In genomic region chr18:74316257-74317180, GRCh38 we compare ENCODE assay signal across 1 cellular context.
TF ChIP-seq lines count a peak whose summit lies in the region.

No MANE protein-coding gene starts in this region.

TF ChIP-seq in HepG2, 621 proteins besides CTCF, POLR2A, EP300 and RAD21 (continued from another document and continues in another):
- TF ChIP-seq ZSCAN5A (CRISPR knock-in tag; IDR thresholded peaks at IDR 0.05; ENCODE audit: borderline replicate concordance), result no peak
- no peak for TF ChIP-seq ZNF720 (CRISPR knock-in tag; IDR thresholded peaks at IDR 0.05)
- 0 out of 2 replicates have a peak, but pooled peaks have one; percentile 19 for TF ChIP-seq SIX4 (CRISPR knock-in tag; IDR thresholded peaks at IDR 0.05)
- TF ChIP-seq ZNF605 (CRISPR knock-in tag; IDR thresholded peaks at IDR 0.05), result no peak
- TF ChIP-seq FOXK1 (CRISPR knock-in tag; IDR thresholded peaks at IDR 0.05; ENCODE audit: borderline replicate concordance, low read depth), result 0 out of 2 replicates have a peak, but pooled peaks have one; percentile 36
- no peak for TF ChIP-seq NFIB (CRISPR knock-in tag; IDR thresholded peaks at IDR 0.05; ENCODE audit: borderline replicate concordance)
- no peak for TF ChIP-seq ZNF383 (CRISPR knock-in tag; IDR thresholded peaks at IDR 0.05; ENCODE audit: borderline replicate concordance)
- TF ChIP-seq FOXO4 (CRISPR knock-in tag; conservative IDR thresholded peaks at IDR 0.05), result no peak
- no peak for TF ChIP-seq POLR2AphosphoS5 (IDR thresholded peaks at IDR 0.05; ENCODE audit: low read depth, low read length)
- TF ChIP-seq NR2F2 (IDR thresholded peaks at IDR 0.05; ENCODE audit: borderline replicate concordance, low read depth), result peak; percentile 51; the same call in 1 of the 2 replicates
- TF ChIP-seq ZNF629 (CRISPR knock-in tag; conservative IDR thresholded peaks at IDR 0.05), result no peak
- no peak for TF ChIP-seq ARID2 (CRISPR knock-in tag; IDR thresholded peaks at IDR 0.05; ENCODE audit: borderline replicate concordance)
- TF ChIP-seq ZNF577 (CRISPR knock-in tag; IDR thresholded peaks at IDR 0.05; ENCODE audit: borderline replicate concordance, low read depth), result no peak
- no peak for TF ChIP-seq ZNF337 (CRISPR knock-in tag; IDR thresholded peaks at IDR 0.05; ENCODE audit: borderline replicate concordance, low read depth)
- no peak for TF ChIP-seq ZNF207 (IDR thresholded peaks at IDR 0.05; ENCODE audit: borderline replicate concordance)
- no peak for TF ChIP-seq ZNF790 (CRISPR knock-in tag; IDR thresholded peaks at IDR 0.05; ENCODE audit: borderline replicate concordance)
- TF ChIP-seq MED8 (CRISPR knock-in tag; IDR thresholded peaks at IDR 0.05; ENCODE audit: insufficient replicate concordance), result no peak
- TF ChIP-seq NKX3-1 (CRISPR knock-in tag; IDR thresholded peaks at IDR 0.05), result no peak
- no peak for TF ChIP-seq CREB3 (CRISPR knock-in tag; IDR thresholded peaks at IDR 0.05)
- peak; percentile 58; the same call in 1 of the 2 replicates for TF ChIP-seq HMG20A (CRISPR knock-in tag; IDR thresholded peaks at IDR 0.05; ENCODE audit: borderline replicate concordance)
- peak; percentile 100 for TF ChIP-seq ZBTB37 (CRISPR knock-in tag; IDR thresholded peaks at IDR 0.05)
- TF ChIP-seq PCBP2 (optimal IDR thresholded peaks at IDR 0.05; ENCODE audit: low read depth, low read length, poor library complexity, severe bottlenecking), result no peak
- no peak for TF ChIP-seq MNT (IDR thresholded peaks at IDR 0.05)
- TF ChIP-seq, protein P1, sequence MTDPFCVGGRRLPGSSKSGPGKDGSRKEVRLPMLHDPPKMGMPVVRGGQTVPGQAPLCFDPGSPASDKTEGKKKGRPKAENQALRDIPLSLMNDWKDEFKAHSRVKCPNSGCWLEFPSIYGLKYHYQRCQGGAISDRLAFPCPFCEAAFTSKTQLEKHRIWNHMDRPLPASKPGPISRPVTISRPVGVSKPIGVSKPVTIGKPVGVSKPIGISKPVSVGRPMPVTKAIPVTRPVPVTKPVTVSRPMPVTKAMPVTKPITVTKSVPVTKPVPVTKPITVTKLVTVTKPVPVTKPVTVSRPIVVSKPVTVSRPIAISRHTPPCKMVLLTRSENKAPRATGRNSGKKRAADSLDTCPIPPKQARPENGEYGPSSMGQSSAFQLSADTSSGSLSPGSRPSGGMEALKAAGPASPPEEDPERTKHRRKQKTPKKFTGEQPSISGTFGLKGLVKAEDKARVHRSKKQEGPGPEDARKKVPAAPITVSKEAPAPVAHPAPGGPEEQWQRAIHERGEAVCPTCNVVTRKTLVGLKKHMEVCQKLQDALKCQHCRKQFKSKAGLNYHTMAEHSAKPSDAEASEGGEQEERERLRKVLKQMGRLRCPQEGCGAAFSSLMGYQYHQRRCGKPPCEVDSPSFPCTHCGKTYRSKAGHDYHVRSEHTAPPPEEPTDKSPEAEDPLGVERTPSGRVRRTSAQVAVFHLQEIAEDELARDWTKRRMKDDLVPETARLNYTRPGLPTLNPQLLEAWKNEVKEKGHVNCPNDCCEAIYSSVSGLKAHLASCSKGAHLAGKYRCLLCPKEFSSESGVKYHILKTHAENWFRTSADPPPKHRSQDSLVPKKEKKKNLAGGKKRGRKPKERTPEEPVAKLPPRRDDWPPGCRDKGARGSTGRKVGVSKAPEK (CRISPR knock-in tag; IDR thresholded peaks at IDR 0.05; ENCODE audit: borderline replicate concordance), result no peak
- TF ChIP-seq KLF9 (CRISPR knock-in tag; IDR thresholded peaks at IDR 0.05; ENCODE audit: low read depth), result no peak
- TF ChIP-seq ZNF460 (CRISPR knock-in tag; IDR thresholded peaks at IDR 0.05; ENCODE audit: borderline replicate concordance), result no peak
- TF ChIP-seq SMC3 (IDR thresholded peaks at IDR 0.05; ENCODE audit: low read length), result no peak
- TF ChIP-seq, protein P2, sequence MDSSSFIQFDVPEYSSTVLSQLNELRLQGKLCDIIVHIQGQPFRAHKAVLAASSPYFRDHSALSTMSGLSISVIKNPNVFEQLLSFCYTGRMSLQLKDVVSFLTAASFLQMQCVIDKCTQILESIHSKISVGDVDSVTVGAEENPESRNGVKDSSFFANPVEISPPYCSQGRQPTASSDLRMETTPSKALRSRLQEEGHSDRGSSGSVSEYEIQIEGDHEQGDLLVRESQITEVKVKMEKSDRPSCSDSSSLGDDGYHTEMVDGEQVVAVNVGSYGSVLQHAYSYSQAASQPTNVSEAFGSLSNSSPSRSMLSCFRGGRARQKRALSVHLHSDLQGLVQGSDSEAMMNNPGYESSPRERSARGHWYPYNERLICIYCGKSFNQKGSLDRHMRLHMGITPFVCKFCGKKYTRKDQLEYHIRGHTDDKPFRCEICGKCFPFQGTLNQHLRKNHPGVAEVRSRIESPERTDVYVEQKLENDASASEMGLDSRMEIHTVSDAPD (CRISPR knock-in tag; IDR thresholded peaks at IDR 0.05), result peak; percentile 98
- TF ChIP-seq ZNF761 (CRISPR knock-in tag; conservative IDR thresholded peaks at IDR 0.05), result no peak
- 0 out of 2 replicates have a peak, but pooled peaks have one; percentile 56 for TF ChIP-seq ZBTB25 (CRISPR knock-in tag; IDR thresholded peaks at IDR 0.05)
- TF ChIP-seq SALL1 (CRISPR knock-in tag; IDR thresholded peaks at IDR 0.05), result peak; percentile 81
- no peak for TF ChIP-seq HNRNPH1 (optimal IDR thresholded peaks at IDR 0.05; ENCODE audit: low read depth, low read length)
- TF ChIP-seq ELF3 (CRISPR knock-in tag; IDR thresholded peaks at IDR 0.05), result 0 out of 2 replicates have a peak, but pooled peaks have one; percentile 25
- TF ChIP-seq SIN3B (IDR thresholded peaks at IDR 0.05; ENCODE audit: low read length), result no peak
- TF ChIP-seq SMARCC2 (IDR thresholded peaks at IDR 0.05), result peak; percentile 89
- TF ChIP-seq ZBTB8A (CRISPR knock-in tag; IDR thresholded peaks at IDR 0.05; ENCODE audit: borderline replicate concordance, low read depth), result no peak
- no peak for TF ChIP-seq SETDB1 (CRISPR knock-in tag; IDR thresholded peaks at IDR 0.05; ENCODE audit: borderline replicate concordance)
- no peak for TF ChIP-seq TBP (CRISPR knock-in tag; IDR thresholded peaks at IDR 0.05)
- TF ChIP-seq ZNF713 (CRISPR knock-in tag; IDR thresholded peaks at IDR 0.05), result no peak
- no peak for TF ChIP-seq ZNF557 (CRISPR knock-in tag; IDR thresholded peaks at IDR 0.05)
- no peak for TF ChIP-seq ZNF615 (CRISPR knock-in tag; IDR thresholded peaks at IDR 0.05; ENCODE audit: borderline replicate concordance)
- no peak for TF ChIP-seq ZSCAN21 (CRISPR knock-in tag; IDR thresholded peaks at IDR 0.05; ENCODE audit: borderline replicate concordance)
- TF ChIP-seq NONO (IDR thresholded peaks at IDR 0.05), result no peak
- TF ChIP-seq NONO (CRISPR knock-in tag; conservative IDR thresholded peaks at IDR 0.05), result no peak
- TF ChIP-seq SP1 (IDR thresholded peaks at IDR 0.05), result no peak
- TF ChIP-seq SP1 (CRISPR knock-in tag; IDR thresholded peaks at IDR 0.05), result no peak
- no peak for TF ChIP-seq SNAI1 (CRISPR knock-in tag; IDR thresholded peaks at IDR 0.05; ENCODE audit: borderline replicate concordance)
- no peak for TF ChIP-seq ZNF329 (CRISPR knock-in tag; IDR thresholded peaks at IDR 0.05; ENCODE audit: low read depth)
- TF ChIP-seq STAG1 (CRISPR knock-in tag; IDR thresholded peaks at IDR 0.05), result no peak
- no peak for TF ChIP-seq NCOA5 (CRISPR knock-in tag; IDR thresholded peaks at IDR 0.05)
- TF ChIP-seq, protein P3, sequence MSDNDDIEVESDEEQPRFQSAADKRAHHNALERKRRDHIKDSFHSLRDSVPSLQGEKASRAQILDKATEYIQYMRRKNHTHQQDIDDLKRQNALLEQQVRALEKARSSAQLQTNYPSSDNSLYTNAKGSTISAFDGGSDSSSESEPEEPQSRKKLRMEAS (IDR thresholded peaks at IDR 0.05), result no peak
- TF ChIP-seq, protein P4, sequence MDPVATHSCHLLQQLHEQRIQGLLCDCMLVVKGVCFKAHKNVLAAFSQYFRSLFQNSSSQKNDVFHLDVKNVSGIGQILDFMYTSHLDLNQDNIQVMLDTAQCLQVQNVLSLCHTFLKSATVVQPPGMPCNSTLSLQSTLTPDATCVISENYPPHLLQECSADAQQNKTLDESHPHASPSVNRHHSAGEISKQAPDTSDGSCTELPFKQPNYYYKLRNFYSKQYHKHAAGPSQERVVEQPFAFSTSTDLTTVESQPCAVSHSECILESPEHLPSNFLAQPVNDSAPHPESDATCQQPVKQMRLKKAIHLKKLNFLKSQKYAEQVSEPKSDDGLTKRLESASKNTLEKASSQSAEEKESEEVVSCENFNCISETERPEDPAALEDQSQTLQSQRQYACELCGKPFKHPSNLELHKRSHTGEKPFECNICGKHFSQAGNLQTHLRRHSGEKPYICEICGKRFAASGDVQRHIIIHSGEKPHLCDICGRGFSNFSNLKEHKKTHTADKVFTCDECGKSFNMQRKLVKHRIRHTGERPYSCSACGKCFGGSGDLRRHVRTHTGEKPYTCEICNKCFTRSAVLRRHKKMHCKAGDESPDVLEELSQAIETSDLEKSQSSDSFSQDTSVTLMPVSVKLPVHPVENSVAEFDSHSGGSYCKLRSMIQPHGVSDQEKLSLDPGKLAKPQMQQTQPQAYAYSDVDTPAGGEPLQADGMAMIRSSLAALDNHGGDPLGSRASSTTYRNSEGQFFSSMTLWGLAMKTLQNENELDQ (CRISPR knock-in tag; IDR thresholded peaks at IDR 0.05; ENCODE audit: borderline replicate concordance), result no peak
